Comparison of ENCODE assay signal across 30 cellular contexts in the genomic region with DNA sequence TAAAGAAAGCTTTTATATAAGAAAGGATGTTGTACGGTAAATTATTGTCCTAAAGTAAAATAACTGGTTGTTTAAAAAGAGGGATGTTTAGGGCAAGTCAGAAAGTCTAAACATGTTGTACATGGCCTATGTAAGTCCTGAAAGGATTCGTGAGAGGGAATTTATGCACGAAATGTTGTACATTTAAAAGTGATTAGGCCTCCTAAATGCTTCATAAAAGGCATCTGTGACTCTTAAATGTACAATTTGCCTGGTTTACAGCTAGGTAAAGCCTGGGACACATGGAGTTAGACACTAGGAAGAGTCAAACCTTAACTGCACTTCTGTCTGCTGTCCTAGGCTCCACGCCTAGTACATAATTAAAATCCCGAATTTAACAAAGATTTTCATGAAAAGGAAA. TPM values are rescaled to one million over a fixed set of nuclear protein-coding genes. Genes with fewer than 3 reads are reported as not detected.
"Had no signal": no experiment of that assay in that cellular context is flagged by ENCODE, and none has a peak within 500 bp of the region (broad histone marks: within the 10 kb centered on the region; RNA-seq: fewer than 3 reads in every experiment).

No MANE protein-coding gene starts in this region.

- DNase-seq: stimulated activated CD4-positive, alpha-beta T cell treated with anti-CD3 and anti-CD28 coated beads, Interleukin-2, amount 100 ng/mL, for 48 hours; stimulated activated CD4-positive, alpha-beta T cell treated with anti-CD3 and anti-CD28 coated beads, Interleukin-4, amount 100 ng/mL, for 1 hour; stimulated activated CD4-positive, alpha-beta T cell treated with anti-CD3 and anti-CD28 coated beads, Interleukin-4, amount 100 ng/mL, for 24 hours; stimulated activated CD4-positive, alpha-beta T cell treated with anti-CD3 and anti-CD28 coated beads, Interleukin-4, amount 100 ng/mL, for 4 hours; stimulated activated CD8-positive, alpha-beta memory T cell treated with anti-CD3 and anti-CD28 coated beads, Interleukin-4, amount 100 ng/mL, for 48 hours; stimulated activated naive B cell treated with anti-CD40 and anti-IgM and Interleukin-4, amounts not matched to agents 10 μg/mL and 1 μg/mL and 100 μg/mL, for 72 hours; stimulated activated naive CD4-positive, alpha-beta T cell; stimulated activated naive CD4-positive, alpha-beta T cell treated with Interleukin-2 at 50 U/mL for 16 hours; stimulated activated naive CD8-positive, alpha-beta T cell treated with anti-CD3 and anti-CD28 coated beads, Interleukin-15, amount 100 ng/mL, for 72 hours; stimulated activated naive CD8-positive, alpha-beta T cell treated with anti-CD3 and anti-CD28 coated beads, Interleukin-15, Interleukin-2, amounts not matched to agents 100 U/mL and 50 U/mL, for 24 hours; stomach; substantia nigra; testis; thyroid gland; tibial artery; transverse colon; trophoblast cell; upper lobe of left lung; upper lobe of right lung; uterus had no signal

- H3K4me3 ChIP-seq: stomach, suprapubic skin, testis, thoracic aorta, thyroid gland, tibial artery, tibial nerve, transverse colon, upper lobe of left lung, upper lobe of right lung, uterus, vagina had no signal

- H3K36me3 ChIP-seq: stomach, suprapubic skin, thoracic aorta, thyroid gland, tibial artery, tibial nerve, transverse colon, upper lobe of left lung, upper lobe of right lung, uterus, vagina had no signal

- H3K9me3 ChIP-seq: stomach, suprapubic skin, testis, thoracic aorta, thyroid gland, tibial artery, tibial nerve, transverse colon, upper lobe of left lung, upper lobe of right lung, uterus, vagina had no signal

- FAIRE-seq: urothelium cell line had no signal

- H3K4me1 ChIP-seq: stomach, suprapubic skin, testis, thyroid gland, tibial artery, tibial nerve, transverse colon, upper lobe of left lung, upper lobe of right lung, uterus, vagina had no signal

- H3K27me3 ChIP-seq: stomach, suprapubic skin, testis, thyroid gland, tibial artery, tibial nerve, transverse colon, upper lobe of left lung, upper lobe of right lung, uterus, vagina had no signal

- H3K27ac ChIP-seq: stomach, suprapubic skin, testis, thoracic aorta, thyroid gland, tibial artery, tibial nerve, transverse colon, upper lobe of left lung, upper lobe of right lung, uterus, vagina had no signal

RNA-seq across cellular contexts. Expression of gene KRTAP13-3, which starts 9.7 kb away (rescaled TPM):
- total RNA-seq: stomach, subcutaneous adipose tissue, suprapubic skin, temporal lobe, testis, thoracic aorta, thyroid gland, tibial nerve, transverse colon, upper lobe of left lung, upper lobe of right lung, ureter, urinary bladder, uterus, vagina had no signal
- polyA plus RNA-seq: stomach, thymus, urinary bladder had no signal

RNA-seq across cellular contexts. Expression of gene KRTAP13-4, which starts 14.0 kb away (rescaled TPM):
- total RNA-seq: stomach, subcutaneous adipose tissue, suprapubic skin, temporal lobe, testis, thoracic aorta, thyroid gland, tibial nerve, transverse colon, upper lobe of left lung, upper lobe of right lung, ureter, urinary bladder, uterus, vagina had no signal
- polyA plus RNA-seq: stomach, urinary bladder had no signal

RNA-seq across cellular contexts. Expression of gene KRTAP13-1, which starts 20.2 kb away (rescaled TPM):
- total RNA-seq: stomach, subcutaneous adipose tissue, temporal lobe, testis, thoracic aorta, thyroid gland, tibial nerve, transverse colon, upper lobe of left lung, upper lobe of right lung, ureter, urinary bladder, uterus, vagina had no signal
- polyA plus RNA-seq: stomach, urinary bladder had no signal

RNA-seq across cellular contexts. Expression of gene KRTAP15-1, which starts 24.1 kb away (rescaled TPM):
- total RNA-seq: stomach, subcutaneous adipose tissue, suprapubic skin, temporal lobe, testis, thoracic aorta, thyroid gland, tibial nerve, transverse colon, upper lobe of left lung, upper lobe of right lung, ureter, urinary bladder, uterus, vagina had no signal
- polyA plus RNA-seq: stomach, thymus, urinary bladder had no signal

RNA-seq across cellular contexts. Expression of gene KRTAP13-2, which starts 43.9 kb away (rescaled TPM):
- total RNA-seq: stomach, subcutaneous adipose tissue, temporal lobe, testis, thoracic aorta, thyroid gland, tibial nerve, upper lobe of left lung, upper lobe of right lung, ureter, urinary bladder, uterus, vagina had no signal
- polyA plus RNA-seq: stomach, urinary bladder had no signal
